16 cellular contexts compared by ENCODE assay signal in the genomic region with DNA sequence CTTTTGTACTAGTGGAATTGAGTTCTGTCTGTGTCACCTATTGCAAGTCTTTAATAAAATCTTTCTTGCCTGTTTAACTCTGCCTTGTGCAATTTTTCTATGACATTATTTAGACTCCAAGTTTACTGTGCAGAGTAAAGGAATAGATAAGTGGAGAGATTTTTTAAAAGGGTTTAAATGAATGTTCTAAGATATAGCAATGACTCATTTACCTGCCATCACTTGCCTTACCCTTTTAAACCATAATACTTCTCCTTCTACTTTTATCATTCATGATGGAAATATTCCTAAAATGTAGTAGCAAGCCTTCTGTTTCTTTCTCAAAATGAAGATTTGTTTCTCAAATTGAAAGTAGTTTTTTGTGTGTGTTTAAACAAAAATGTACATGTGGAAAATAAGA.
A peak's percentile ranks its signal among the peaks of the same experiment; 100 is the strongest.
DNase-seq lines count a peak whose midpoint lies in the region; ATAC-seq and TF ChIP-seq lines count a peak whose summit lies in the region.
"Had no signal": no experiment of that assay in that cellular context is flagged by ENCODE, and none has a peak within 500 bp of the region (broad histone marks: within the 10 kb centered on the region; RNA-seq: fewer than 3 reads in every experiment).

No MANE protein-coding gene starts in this region.

- TF ChIP-seq CTCF in RWPE2 (IDR thresholded peaks at IDR 0.05; ENCODE audit: poor library complexity, severe bottlenecking) (no peak), epithelial cell of esophagus (IDR thresholded peaks at IDR 0.05; ENCODE audit: insufficient read depth, low read depth, low read length, missing control alignments) (no peak), mesothelial cell of epicardium (IDR thresholded peaks at IDR 0.05; ENCODE audit: unreplicated experiment) (no peak)

- H3K27ac ChIP-seq in RWPE2 (ENCODE audit: poor library complexity, severe bottlenecking): peak overlapping the region; percentile 29
- H3K27ac ChIP-seq: BLaER1 had no signal

- H3K9me3 ChIP-seq in RWPE2 (ENCODE audit: severe bottlenecking): no peaks in the 10 kb centered on the region
- H3K9me3 ChIP-seq: BLaER1 had no signal

- peaks cover 15% of the 10 kb centered on the region for H3K9me3 Mint-ChIP-seq in mesothelial cell of epicardium

- peak; percentile 58; the same call in 2 of the 3 replicates for ATAC-seq in RWPE2 (ENCODE audit: low read depth)
- ATAC-seq: CD8-positive, alpha-beta T cell; HepG2 had no signal

- no peaks in the 10 kb centered on the region for H3K27me3 ChIP-seq in RWPE2 (ENCODE audit: insufficient read depth, poor library complexity, severe bottlenecking)
- H3K27me3 ChIP-seq: BLaER1 had no signal

- peaks cover 8% of the 10 kb centered on the region for H3K4me1 ChIP-seq in RWPE2 (ENCODE audit: insufficient read depth, poor library complexity, severe bottlenecking)
- H3K4me1 ChIP-seq: BLaER1 had no signal

- H3K4me3 Mint-ChIP-seq in mesothelial cell of epicardium: no peak overlapping the region
- H3K4me3 Mint-ChIP-seq: CD14-positive monocyte; CD8-positive, alpha-beta T cell; H9 had no signal

- no peaks in the 10 kb centered on the region for H3K36me3 Mint-ChIP-seq in mesothelial cell of epicardium
- H3K36me3 Mint-ChIP-seq: CD14-positive monocyte; CD8-positive, alpha-beta T cell had no signal

- DNase-seq in HPDE6-E6E7 (ENCODE audit: extremely low spot score) (peak; percentile 1), RWPE2 (ENCODE audit: low spot score) (no peak), epithelial cell of esophagus (ENCODE audit: low read depth) (peak; percentile 20), mesothelial cell of epicardium (ENCODE audit: low spot score in 2 of 2, unreplicated experiment in 2 of 2) (no peak), NCI-H1930 (lab: John Stamatoyannopoulos, UW) (no peak), SKM-1 (lab: John Stamatoyannopoulos, UW; ENCODE audit: unreplicated experiment) (no peak), CD1c-positive myeloid dendritic cell (ENCODE audit: extremely low spot score) (no peak)
- DNase-seq: 8988T; Calu3; CD8-positive, alpha-beta T cell; DMS79 treated with DMSO at 0.1 percent for 48 hours; GF-D8; H9 had no signal

- peak overlapping the region; percentile 36 for H3K27ac Mint-ChIP-seq in mesothelial cell of epicardium
- H3K27ac Mint-ChIP-seq: CD14-positive monocyte; CD8-positive, alpha-beta T cell; H9 had no signal

- no peaks in the 10 kb centered on the region for H3K27me3 Mint-ChIP-seq in mesothelial cell of epicardium (ENCODE audit: low read depth)

- H3K4me3 ChIP-seq in RWPE2 (ENCODE audit: severe bottlenecking) (no peak overlapping the region), epithelial cell of esophagus (ENCODE audit: low read length) (no peak overlapping the region)
- H3K4me3 ChIP-seq: BLaER1 had no signal

- H3K36me3 ChIP-seq in RWPE2 (ENCODE audit: low read depth): no peaks in the 10 kb centered on the region
- H3K36me3 ChIP-seq: BLaER1 had no signal

- peaks cover 12% of the 10 kb centered on the region for H3K4me1 Mint-ChIP-seq in mesothelial cell of epicardium
- H3K4me1 Mint-ChIP-seq: CD14-positive monocyte had no signal

Comparison
In these comparisons a context has a peak if more than half of its experiments do, and no peak if none do; other contexts are left out.
1. DNase-seq: peak in HPDE6-E6E7 (single experiment) and epithelial cell of esophagus (single experiment); none in RWPE2 (single experiment), mesothelial cell of epicardium (0 of 2), NCI-H1930 (0 of 2), SKM-1 (single experiment) and CD1c-positive myeloid dendritic cell (single experiment).